In genomic region chr4:112422644-112423043, GRCh38 we compare ENCODE assay signal across 18 cellular contexts.
DNase-seq lines count a peak whose midpoint lies in the region; TF ChIP-seq lines count a peak whose summit lies in the region.
"Had no signal": no experiment of that assay in that cellular context is flagged by ENCODE, and none has a peak within 500 bp of the region (broad histone marks: within the 10 kb centered on the region; RNA-seq: fewer than 3 reads in every experiment).

No MANE protein-coding gene starts in this region.

- CTCF ChIA-PET in RWPE1 (lab: Yijun Ruan, JAX) = no interaction called here

- POLR2A ChIA-PET in RWPE1 (lab: Yijun Ruan, JAX; ENCODE audit: low non-redundant PET) = no interaction called here

- TF ChIP-seq CTCF in choroid plexus epithelial cell (conservative IDR thresholded peaks at IDR 0.05; ENCODE audit: low read depth, low read length) = no peak
- no peak for TF ChIP-seq CTCF in RWPE1 (conservative IDR thresholded peaks at IDR 0.05; ENCODE audit: low read depth)

- H3K27ac ChIP-seq in RWPE1 = no peak overlapping the region
- H3K27ac ChIP-seq: C4-2B, GM23248, HL-60 had no signal

- no peak overlapping the region for H3K4me3 ChIP-seq in choroid plexus epithelial cell (ENCODE audit: low read depth, low read length)
- H3K4me3 ChIP-seq: GM12878, GM23248 had no signal

- in situ Hi-C loops in KBM-7 (cut with MboI; ENCODE audit: low pct_unique_long_range_greater_than_20kb, low sequenced_read_pairs) (no loop called here), ACHN (cut with HindIII; ENCODE audit: low pct_ligation_motif_present, low pct_unique_long_range_greater_than_20kb, low sequenced_read_pairs) (no loop called here)

- DNase-seq in KBM-7 (peak; percentile 3), RPMI7951 (ENCODE audit: low read depth) (peak; percentile 57), choroid plexus epithelial cell (ENCODE audit: low read depth) (peak; percentile 14), ACHN (no peak), RWPE1 (ENCODE audit: low spot score) (no peak), NCI-H187 (lab: John Stamatoyannopoulos, UW) (no peak)
- DNase-seq in activated CD4-positive, CD25-positive, alpha-beta regulatory T cell (lab: John Stamatoyannopoulos, UW) = no peak
- DNase-seq: AML-193; Caco-2; CD4-positive, alpha-beta T cell; DMS79 treated with DMSO at 0.1 percent for 48 hours; EL; GM23248; HCEC 1CT; HFFc6 had no signal

Comparison
In these comparisons a context has a peak if more than half of its experiments do, and no peak if none do; other contexts are left out.
1. DNase-seq: peak in KBM-7 (single experiment), RPMI7951 (single experiment) and choroid plexus epithelial cell (single experiment); none in ACHN (single experiment), RWPE1 (single experiment), NCI-H187 (0 of 2) and activated CD4-positive, CD25-positive, alpha-beta regulatory T cell (0 of 4).